ENCODE assay signal across 8 cellular contexts in the genomic region with DNA sequence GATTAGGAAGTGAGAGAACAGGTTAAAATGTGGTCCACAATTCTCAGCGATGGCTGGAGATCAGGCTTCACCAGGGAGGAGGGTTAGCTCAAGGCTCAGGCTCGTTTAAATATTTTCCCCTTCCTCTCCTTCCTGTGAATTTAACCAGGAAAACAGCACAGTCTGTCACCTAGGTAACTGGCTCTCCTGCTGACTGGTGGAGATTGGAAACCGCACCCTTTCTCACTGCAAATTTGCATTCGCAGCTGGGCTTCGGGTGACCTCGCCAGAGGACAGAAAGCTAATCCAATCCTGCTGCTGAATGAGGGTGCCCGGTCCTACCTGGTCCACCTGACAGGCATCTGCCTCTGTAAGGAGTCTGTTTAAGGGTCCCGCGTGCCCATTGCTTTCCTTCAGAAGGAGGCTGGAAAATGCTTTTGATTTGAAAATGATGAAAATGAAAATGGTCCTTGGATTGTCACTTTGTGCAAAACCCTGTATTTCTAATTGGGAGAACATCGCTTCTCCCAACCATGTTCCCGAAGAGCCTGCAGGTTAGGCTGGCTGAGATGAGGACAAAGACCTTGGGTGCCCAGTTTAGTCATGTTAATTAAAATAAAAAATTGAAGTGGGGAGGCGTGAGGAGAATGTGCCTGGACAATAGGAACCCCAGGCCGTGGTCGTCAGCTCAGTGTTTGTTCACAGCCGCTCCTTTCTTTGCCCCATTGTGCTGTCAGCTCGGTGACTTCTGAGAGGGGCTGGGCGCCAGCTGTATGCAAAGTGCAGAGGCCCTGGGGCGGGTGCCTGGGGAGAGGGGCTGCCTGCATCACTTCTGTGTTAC. TPM values are rescaled to one million over a fixed set of nuclear protein-coding genes. Genes with fewer than 3 reads are reported as not detected.
DNase-seq lines count a peak whose midpoint lies in the region; ATAC-seq, FAIRE-seq and TF ChIP-seq lines count a peak whose summit lies in the region.

No MANE protein-coding gene starts in this region.

- no peak for DNase-seq in GM12891 (ENCODE audit: insufficient read length, low spot score)
- peak; percentile 90 for DNase-seq in NCI-H2171 treated with DMSO at 0.1 percent for 48 hours (lab: John Stamatoyannopoulos, UW)
- DNase-seq in globus pallidus (ENCODE audit: low spot score), result no peak

- ATAC-seq in HG02973 (IDR thresholded peaks at IDR 0.05; ENCODE audit: unreplicated experiment), result no peak
- no peak for ATAC-seq in GM21717 (IDR thresholded peaks at IDR 0.05; ENCODE audit: unreplicated experiment)
- no peak for ATAC-seq in GM21515 (IDR thresholded peaks at IDR 0.05; ENCODE audit: unreplicated experiment)

- H3K9me3 ChIP-seq in neuron (ENCODE audit: low read length), result no peaks in the 10 kb centered on the region

- H2AFZ ChIP-seq in neuron (ENCODE audit: low read depth, low read length), result no peak overlapping the region

- no peaks in the 10 kb centered on the region for H3K27me3 ChIP-seq in neuron (ENCODE audit: insufficient read depth, low read length)

- no peaks in the 10 kb centered on the region for H3K36me3 ChIP-seq in neuron (ENCODE audit: insufficient read depth, low read length)

- TF ChIP-seq POLR2A in GM12891 (IDR thresholded peaks at IDR 0.05; ENCODE audit: low read depth, low read length), result no peak

- H3K27ac ChIP-seq in cingulate gyrus (ENCODE audit: low read depth, low read length), result peak overlapping the region; percentile 1

- FAIRE-seq in GM12891 (lab: Jason Lieb, UNC), result no peak

- H3K4me3 ChIP-seq in neuron (ENCODE audit: low read length), result peak overlapping the region; percentile 20

- H3K4me1 ChIP-seq in neuron (ENCODE audit: insufficient read depth, low read length), result peaks cover 40% of the 10 kb centered on the region

TF ChIP-seq in GM12891, 5 proteins besides CTCF, POLR2A, EP300 and RAD21:
- 0 out of 2 replicates have a peak, but pooled peaks have one; percentile 24 for TF ChIP-seq SPI1 (IDR thresholded peaks at IDR 0.05; ENCODE audit: low read depth, low read length)
- TF ChIP-seq TAF1 (IDR thresholded peaks at IDR 0.05; ENCODE audit: low read depth, low read length), result no peak
- no peak for TF ChIP-seq POLR2AphosphoS5 (IDR thresholded peaks at IDR 0.05; ENCODE audit: low read depth, low read length)
- TF ChIP-seq POU2F2 (IDR thresholded peaks at IDR 0.05; ENCODE audit: low read depth, low read length), result peak; percentile 68; the same call in 1 of the 2 replicates

RNA-seq across cellular contexts. Expression of a gene that starts 43.4 kb away (rescaled TPM):
- polyA plus RNA-seq in GM12891 (2012; ENCODE audit: low read depth, missing spikeins), result 0.21 TPM

RNA-seq across cellular contexts. Expression of a gene that starts 52.7 kb away (rescaled TPM):
- polyA plus RNA-seq in GM12891 (2012; ENCODE audit: low read depth, missing spikeins), result 8.6 TPM
